8 cellular contexts compared by ENCODE assay signal in genomic region chr17:7852262-7852670, GRCh38. TPM values are rescaled to one million over a fixed set of nuclear protein-coding genes. Genes with fewer than 3 reads are reported as not detected.
DNase-seq lines count a peak whose midpoint lies in the region; ATAC-seq, FAIRE-seq and TF ChIP-seq lines count a peak whose summit lies in the region.

No MANE protein-coding gene starts in this region.

- H3K9me3 ChIP-seq in left ventricle myocardium inferior (replicated peaks) (no peaks in the 10 kb centered on the region), kidney (ENCODE audit: control insufficient read depth in 1 of 2, low read length in 2 of 2) (no peaks in the 10 kb centered on the region)

- TF ChIP-seq CTCF in left ventricle myocardium inferior (IDR thresholded peaks at IDR 0.05; ENCODE audit: borderline replicate concordance): no peak
- TF ChIP-seq CTCF in kidney (IDR thresholded peaks at IDR 0.05; ENCODE audit: borderline replicate concordance, extremely low read depth, insufficient read depth): no peak
- no peak for TF ChIP-seq CTCF in GM20000 (IDR thresholded peaks at IDR 0.05; ENCODE audit: extremely low read depth, missing control alignments)

- H3K36me3 ChIP-seq in left ventricle myocardium inferior: peaks cover 58% of the 10 kb centered on the region
- H3K36me3 ChIP-seq in kidney (ENCODE audit: control insufficient read depth in 1 of 2, insufficient read depth in 2 of 2, low read length in 2 of 2): peaks cover 17 to 39% of the 10 kb centered on the region in 2 donors

- intact Hi-C loops in left ventricle myocardium inferior (cut with micrococcal nuclease) (no loop called here), Right ventricle myocardium inferior (cut with DNase I) (loop anchor here (2.0 to 10.0 kb wide), 3 partner anchors 109 to 303 kb away; partner anchors contain the start of genes CD68 and PER1), kidney (cut with DNase I) (no loop called here)

- H3K27ac ChIP-seq in left ventricle myocardium inferior (replicated peaks) (peak overlapping the region; percentile 99), kidney (ENCODE audit: low read depth in 2 of 2, low read length in 2 of 2) (peak overlapping the region in 1 of 2 donors; percentile 34), substantia nigra (ENCODE audit: low read depth, low read length, poor library complexity, severe bottlenecking) (peak overlapping the region; percentile 64)

- no peaks in the 10 kb centered on the region for H3K27me3 ChIP-seq in left ventricle myocardium inferior (ENCODE audit: low read depth)

- H3K9ac ChIP-seq in kidney (ENCODE audit: low read length in 2 of 2): no peak overlapping the region

- no peak for FAIRE-seq in kidney (lab: Jason Lieb, UNC)

- peak overlapping the region; percentile 18 for H3K4me3 ChIP-seq in left ventricle myocardium inferior
- H3K4me3 ChIP-seq in kidney (ENCODE audit: low read length in 2 of 2): no peak overlapping the region

- H3K4me1 ChIP-seq in left ventricle myocardium inferior (peaks cover 49% of the 10 kb centered on the region), kidney (ENCODE audit: control insufficient read depth in 1 of 2, insufficient read depth in 1 of 2, low read depth in 1 of 2, low read length in 2 of 2) (peaks cover 0 to 24% of the 10 kb centered on the region in 2 donors)

- ATAC-seq in Right ventricle myocardium inferior: no peak

- no peak for DNase-seq in left ventricle myocardium inferior
- DNase-seq in Right ventricle myocardium inferior (ENCODE audit: missing footprints): no peak
- DNase-seq in activated CD4-positive, alpha-beta T cell treated with anti-CD3 and anti-CD28 coated beads, Interleukin-2, amount 50 U/mL, for 4 hours: peak; percentile 11 to 30
- DNase-seq in kidney: peak; percentile 84
- DNase-seq in substantia nigra (lab: John Stamatoyannopoulos, UW): peak in 1 of 49 donors; percentile 64
- DNase-seq in HuH-7.5 (ENCODE audit: low spot score): no peak
- no peak for DNase-seq in NCI-H1092 treated with DMSO at 0.1 percent for 48 hours (lab: John Stamatoyannopoulos, UW)
- no peak for DNase-seq in GM20000 (ENCODE audit: low spot score)

RNA-seq across cellular contexts. Expression of gene TMEM88, which starts 2.6 kb away (rescaled TPM):
- total RNA-seq in left ventricle myocardium inferior (26.4 TPM), Right ventricle myocardium inferior (35.4 TPM), kidney (17.6 TPM)
- 59.8 TPM for polyA plus RNA-seq in kidney (ENCODE audit: insufficient read depth, low read depth, low replicate concordance)

RNA-seq across cellular contexts. Expression of gene NAA38, which starts 5.1 kb away (rescaled TPM):
- total RNA-seq in left ventricle myocardium inferior (89.8 TPM), Right ventricle myocardium inferior (105 TPM), kidney (69.6 TPM)
- polyA plus RNA-seq in kidney (ENCODE audit: insufficient read depth, low read depth, low replicate concordance): 246 TPM

RNA-seq across cellular contexts. Expression of gene CYB5D1, which starts 5.5 kb away (rescaled TPM):
- total RNA-seq in left ventricle myocardium inferior: 17.8 TPM
- total RNA-seq in Right ventricle myocardium inferior: 21.7 TPM
- 20.4 TPM for total RNA-seq in kidney
- 14.3 TPM for polyA plus RNA-seq in kidney (ENCODE audit: insufficient read depth, low read depth, low replicate concordance)

RNA-seq across cellular contexts. Expression of gene KDM6B, which starts 18.2 kb away (rescaled TPM):
- total RNA-seq in left ventricle myocardium inferior: 23.3 TPM
- total RNA-seq in Right ventricle myocardium inferior: 25.0 TPM
- total RNA-seq in kidney: 32.3 TPM
- 3.9 TPM for polyA plus RNA-seq in kidney (ENCODE audit: insufficient read depth, low read depth, low replicate concordance)

RNA-seq across cellular contexts. Expression of gene CHD3, which starts 36.3 kb away (rescaled TPM):
- total RNA-seq in left ventricle myocardium inferior: 15.6 TPM
- total RNA-seq in Right ventricle myocardium inferior: 18.0 TPM
- total RNA-seq in kidney: 94.6 TPM
- polyA plus RNA-seq in kidney (ENCODE audit: insufficient read depth, low read depth, low replicate concordance): 41.5 TPM

Comparison
In these comparisons a context has a peak if more than half of its experiments do, and no peak if none do; other contexts are left out.
1. DNase-seq: peak in activated CD4-positive, alpha-beta T cell treated with anti-CD3 and anti-CD28 coated beads, Interleukin-2, amount 50 U/mL, for 4 hours (2 of 2) and kidney (single experiment); none in left ventricle myocardium inferior (single experiment), Right ventricle myocardium inferior (single experiment), HuH-7.5 (single experiment), NCI-H1092 treated with DMSO at 0.1 percent for 48 hours (single experiment) and GM20000 (single experiment).